Comparison of ENCODE assay signal across 20 cellular contexts in the genomic region with DNA sequence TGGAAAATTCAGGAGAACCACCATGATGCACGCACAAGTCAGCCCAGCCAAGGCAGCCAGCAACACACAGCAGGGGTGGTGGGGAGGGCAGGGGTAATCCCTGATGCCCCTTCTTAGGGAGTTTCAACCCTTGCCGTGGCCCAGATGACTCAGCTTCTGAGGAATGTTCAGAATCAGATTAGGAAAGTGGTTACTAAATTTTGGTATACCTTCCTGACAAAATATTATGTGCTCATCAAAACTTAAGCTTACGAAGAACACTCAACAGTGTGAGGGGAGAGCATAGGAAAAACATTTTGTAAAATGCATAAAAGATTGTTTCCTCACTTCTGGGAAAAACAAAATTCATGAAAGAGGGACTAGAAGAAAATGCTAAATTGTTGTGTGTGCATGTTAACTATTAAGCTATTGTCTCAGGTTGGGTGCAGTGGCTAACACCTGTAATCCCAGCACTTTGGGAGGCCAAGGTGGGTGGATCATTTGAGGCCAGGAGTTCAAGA. TPM values are rescaled to one million over a fixed set of nuclear protein-coding genes. Genes with fewer than 3 reads are reported as not detected.
DNase-seq lines count a peak whose midpoint lies in the region; ATAC-seq, FAIRE-seq and TF ChIP-seq lines count a peak whose summit lies in the region.
"Had no signal": no experiment of that assay in that cellular context is flagged by ENCODE, and none has a peak within 500 bp of the region (broad histone marks: within the 10 kb centered on the region; RNA-seq: fewer than 3 reads in every experiment).

No MANE protein-coding gene starts in this region.

- CTCF ChIA-PET in activated CD4-positive, alpha-beta T cell treated with anti-CD3 and anti-CD28 coated beads for 36 hours (lab: Charles Lee): interaction anchor here (0.6 to 1.5 kb wide), 2 partner anchors 9 to 10 kb away, joined by 3 to 5 read pairs; no protein-coding TSS in a partner anchor
- CTCF ChIA-PET in H1 (lab: Charles Lee; ENCODE audit: partially characterized antibody): interaction anchor here (1.0 to 1.5 kb wide), 3 partner anchors 9 to 297 kb away, joined by 3 to 4 read pairs (median 4); no protein-coding TSS in a partner anchor

- TF ChIP-seq EP300 in H1 (IDR thresholded peaks at IDR 0.05; ENCODE audit: borderline replicate concordance in 1 of 2, low read depth in 2 of 2, low read length in 2 of 2): no peak

- no peaks in the 10 kb centered on the region for H3K23me2 ChIP-seq in H1 (ENCODE audit: low read depth, low read length)

- no peak for TF ChIP-seq CTCF in H1 (IDR thresholded peaks at IDR 0.05; ENCODE audit: control extremely low read depth in 1 of 3, insufficient read depth in 1 of 3, low read depth in 1 of 3, low read length in 3 of 3)

- no peaks in the 10 kb centered on the region for H3K9me3 Mint-ChIP-seq in activated CD4-positive, alpha-beta T cell treated with anti-CD3 and anti-CD28 coated beads for 36 hours (ENCODE audit: low read depth)
- H3K9me3 Mint-ChIP-seq: activated naive CD8-positive, alpha-beta T cell treated with anti-CD3 and anti-CD28 coated beads, Interleukin-2, amount 50 U/mL, for 24 hours; natural killer cell treated with Interleukin-12 subunit alpha and Interleukin-12 subunit beta and Interleukin-15 and Interleukin-18, amount 100 ng/mL, for 72 hours; T-helper 1 cell treated with Interleukin-12 subunit alpha and Interleukin-12 subunit beta and Interleukin-4 antibody, amounts not matched to agents 30 μg/mL and 1 μg/mL, for 36 hours had no signal

- H2BK120ac ChIP-seq in H1 (replicated peaks; ENCODE audit: low read depth, low read length): no peak overlapping the region
- no peak overlapping the region for H2BK120ac ChIP-seq in trophoblast cell (ENCODE audit: insufficient read depth, low read length, poor library complexity)

- H3K9ac ChIP-seq in H1 (replicated peaks in 1 of 4; ENCODE audit: extremely low read depth in 1 of 4, low read depth in 3 of 4, low read length in 3 of 4) (no peak overlapping the region), trophoblast cell (ENCODE audit: low read length) (no peak overlapping the region)

- H3K4me3 ChIP-seq in H1 (ENCODE audit: extremely low read depth in 1 of 4, insufficient read depth in 2 of 4, low read depth in 3 of 4, low read length in 4 of 4): no peak overlapping the region
- no peak overlapping the region for H3K4me3 ChIP-seq in trophoblast cell (ENCODE audit: low read depth, low read length)
- H3K4me3 ChIP-seq: lung had no signal

- H3K9me3 ChIP-seq in H1 (ENCODE audit: insufficient read depth in 2 of 2, low read depth in 1 of 2, low read length in 1 of 2) (no peaks in the 10 kb centered on the region), trophoblast cell (ENCODE audit: insufficient read depth, low read depth, low read length) (peaks cover 2% of the 10 kb centered on the region)

- intact Hi-C loops in activated CD4-positive, alpha-beta T cell treated with anti-CD3 and anti-CD28 coated beads for 36 hours (cut with DNase I, micrococcal nuclease): loop anchor here in 1 of 2 experiments (10.0 kb wide), 1 partner anchor 279 kb away; no protein-coding TSS in a partner anchor

- H2BK20ac ChIP-seq in H1 (ENCODE audit: low read length): no peak overlapping the region

- no peak overlapping the region for H2BK15ac ChIP-seq in H1 (ENCODE audit: low read length)

- H2AK5ac ChIP-seq in H1 (ENCODE audit: low read depth, low read length) (no peak overlapping the region), trophoblast cell (ENCODE audit: low read length) (no peak overlapping the region)

- H4K91ac ChIP-seq in H1 (replicated peaks; ENCODE audit: insufficient read length, low read length) (no peak overlapping the region), trophoblast cell (ENCODE audit: low read depth, low read length) (no peak overlapping the region)

- peak overlapping the region; percentile 28 for H3K27ac Mint-ChIP-seq in activated CD4-positive, alpha-beta T cell treated with anti-CD3 and anti-CD28 coated beads for 36 hours
- H3K27ac Mint-ChIP-seq: activated naive CD8-positive, alpha-beta T cell treated with anti-CD3 and anti-CD28 coated beads, Interleukin-2, amount 50 U/mL, for 24 hours; natural killer cell treated with Interleukin-12 subunit alpha and Interleukin-12 subunit beta and Interleukin-15 and Interleukin-18, amount 100 ng/mL, for 72 hours; T-helper 1 cell treated with Interleukin-12 subunit alpha and Interleukin-12 subunit beta and Interleukin-4 antibody, amounts not matched to agents 30 μg/mL and 1 μg/mL, for 36 hours had no signal

- no peaks in the 10 kb centered on the region for H3K27me3 Mint-ChIP-seq in activated CD4-positive, alpha-beta T cell treated with anti-CD3 and anti-CD28 coated beads for 36 hours
- H3K27me3 Mint-ChIP-seq: activated naive CD8-positive, alpha-beta T cell treated with anti-CD3 and anti-CD28 coated beads, Interleukin-2, amount 50 U/mL, for 24 hours; natural killer cell treated with Interleukin-12 subunit alpha and Interleukin-12 subunit beta and Interleukin-15 and Interleukin-18, amount 100 ng/mL, for 72 hours had no signal

- H3K36me3 ChIP-seq in H1 (ENCODE audit: control insufficient read depth in 2 of 4, insufficient read depth in 4 of 4, low read length in 3 of 4): peaks cover 0 to 13% (median 5%) of the 10 kb centered on the region in 4 experiments; a peak in 2 of 8 replicates
- H3K36me3 ChIP-seq in trophoblast cell (ENCODE audit: control insufficient read depth in 1 of 2, insufficient read depth in 2 of 2, low read length in 2 of 2): peaks cover 27 to 46% of the 10 kb centered on the region in 2 experiments

- no peak for ATAC-seq in activated CD4-positive, alpha-beta T cell treated with anti-CD3 and anti-CD28 coated beads for 36 hours
- ATAC-seq in GM18502 (IDR thresholded peaks at IDR 0.05; ENCODE audit: poor library complexity, unreplicated experiment): no peak
- ATAC-seq: activated naive CD8-positive, alpha-beta T cell treated with anti-CD3 and anti-CD28 coated beads, Interleukin-2, amount 50 U/mL, for 24 hours; natural killer cell treated with Interleukin-12 subunit alpha and Interleukin-12 subunit beta and Interleukin-15 and Interleukin-18, amount 100 ng/mL, for 72 hours had no signal

- no peak for FAIRE-seq in H1 (lab: Jason Lieb, UNC)
- FAIRE-seq: colon had no signal

- no peak overlapping the region for H4K8ac ChIP-seq in H1 (ENCODE audit: extremely low read depth, insufficient read depth, low read length)
- H4K8ac ChIP-seq in trophoblast cell (ENCODE audit: low read depth, low read length): no peak overlapping the region

- H3K14ac ChIP-seq in H1 (ENCODE audit: insufficient read length): no peak overlapping the region
- H3K14ac ChIP-seq in trophoblast cell (ENCODE audit: low read length): no peak overlapping the region

- no peak overlapping the region for H4K12ac ChIP-seq in trophoblast cell (ENCODE audit: low read depth, low read length)

- no peak for DNase-seq in activated CD4-positive, alpha-beta T cell treated with anti-CD3 and anti-CD28 coated beads for 36 hours
- no peak for DNase-seq in activated CD4-positive, alpha-beta T cell treated with anti-CD3 and anti-CD28 coated beads, Interleukin-2, amount 50 U/mL, for 4 hours
- DNase-seq in NCI-H226: peak; percentile 43
- no peak for DNase-seq in H1 (ENCODE audit: low read depth in 1 of 2, low spot score in 2 of 2)
- peak; percentile 47 to 87 for DNase-seq in trophoblast cell
- no peak for DNase-seq in HPDE6-E6E7 (ENCODE audit: extremely low spot score)
- no peak for DNase-seq in OCI-M2 (lab: John Stamatoyannopoulos, UW; ENCODE audit: unreplicated experiment)
- DNase-seq: 8988T; activated CD4-positive, alpha-beta T cell treated with anti-CD3 and anti-CD28 coated beads for 1 hour; activated naive CD8-positive, alpha-beta T cell treated with anti-CD3 and anti-CD28 coated beads, Interleukin-2, amount 50 U/mL, for 24 hours; activated T-cell treated with anti-CD3 and anti-CD28 coated beads, Interleukin-2, amount 50 U/mL, for 48 hours; GDM1; MV-4-11; NCI-H82; substantia nigra had no signal

- H2AFZ ChIP-seq in H1 (ENCODE audit: low read length): no peak overlapping the region
- no peak overlapping the region for H2AFZ ChIP-seq in trophoblast cell (ENCODE audit: insufficient read depth, low read length, poor library complexity)

- H3K4me1 ChIP-seq in H1 (replicated peaks in 1 of 4; ENCODE audit: control insufficient read depth in 3 of 4, insufficient read depth in 4 of 4, low read length in 3 of 4): no peaks in the 10 kb centered on the region
- peaks cover 3 to 7% of the 10 kb centered on the region in 2 experiments for H3K4me1 ChIP-seq in trophoblast cell (ENCODE audit: control insufficient read depth in 1 of 2, insufficient read depth in 2 of 2, low read length in 2 of 2)

- no peak overlapping the region for H4K5ac ChIP-seq in H1 (ENCODE audit: insufficient read length, low read depth, low read length)

- TF ChIP-seq RAD21 in H1 (IDR thresholded peaks at IDR 0.05 in 1 of 2, conservative IDR thresholded peaks at IDR 0.05 in 1 of 2; ENCODE audit: low read depth in 2 of 2, low read length in 2 of 2): no peak

- H3K56ac ChIP-seq in H1 (replicated peaks; ENCODE audit: insufficient read length, low read depth, low read length): no peak overlapping the region

- no peak overlapping the region for H2BK12ac ChIP-seq in H1 (ENCODE audit: low read depth, low read length)
- H2BK12ac ChIP-seq in trophoblast cell (ENCODE audit: low read length): no peak overlapping the region

- H3K27me3 ChIP-seq in H1 (replicated peaks in 1 of 4; ENCODE audit: control insufficient read depth in 3 of 4, extremely low read depth in 1 of 4, insufficient read depth in 3 of 4, low read length in 3 of 4): no peaks in the 10 kb centered on the region
- no peaks in the 10 kb centered on the region for H3K27me3 ChIP-seq in trophoblast cell (ENCODE audit: insufficient read depth, low read length)

- H4K20me1 ChIP-seq in H1 (replicated peaks in 1 of 2; ENCODE audit: control insufficient read depth in 1 of 2, insufficient read depth in 2 of 2, low read length in 2 of 2): peaks cover 0 to 4% of the 10 kb centered on the region in 2 experiments

- POLR2A ChIA-PET in activated CD4-positive, alpha-beta T cell treated with anti-CD3 and anti-CD28 coated beads for 36 hours (lab: Charles Lee): no interaction called here
- POLR2A ChIA-PET in H1 (lab: Charles Lee; ENCODE audit: partially characterized antibody): no interaction called here

- H3K18ac ChIP-seq in H1 (ENCODE audit: extremely low read depth, low read length) (no peak overlapping the region), trophoblast cell (ENCODE audit: low read length) (no peak overlapping the region)

- 86% methylated on average over 3 of the region's 3 CpGs; no CpG with 5 or more reads in 1 of the 2 experiments for WGBS in H1 (ENCODE audit: extremely low coverage in 1 of 2, insufficient coverage in 1 of 2, insufficient read length in 1 of 2, insufficient replicate concordance in 2 of 2, low coverage in 1 of 2, low lambda C conversion rate in 2 of 2, missing lambda C conversion rate in 1 of 2), 2 experiments
- WGBS in trophoblast cell (ENCODE audit: extremely low coverage, insufficient coverage, insufficient read length): no CpG with 5 or more reads among the region's 3 CpGs

- H3K79me1 ChIP-seq in H1 (ENCODE audit: low read depth, low read length): no peaks in the 10 kb centered on the region
- H3K79me1 ChIP-seq in trophoblast cell (ENCODE audit: low read length): no peaks in the 10 kb centered on the region

- H3K27ac ChIP-seq in H1 (ENCODE audit: low read depth, low read length): no peak overlapping the region
- peak overlapping the region; percentile 19 for H3K27ac ChIP-seq in trophoblast cell (ENCODE audit: low read depth, low read length)

- H2BK5ac ChIP-seq in H1 (ENCODE audit: low read depth, low read length) (no peak overlapping the region), trophoblast cell (ENCODE audit: low read depth, low read length, poor library complexity) (no peak overlapping the region)

- H3K4ac ChIP-seq in H1 (replicated peaks; ENCODE audit: insufficient read length, low read depth, low read length) (no peak overlapping the region), trophoblast cell (ENCODE audit: low read depth, low read length) (no peak overlapping the region)

- peaks cover 13% of the 10 kb centered on the region for H3K4me1 Mint-ChIP-seq in activated CD4-positive, alpha-beta T cell treated with anti-CD3 and anti-CD28 coated beads for 36 hours

- no peaks in the 10 kb centered on the region for H3K79me2 ChIP-seq in H1 (ENCODE audit: control insufficient read depth in 1 of 2, insufficient read depth in 2 of 2, low read length in 2 of 2)
- H3K79me2 ChIP-seq in trophoblast cell (ENCODE audit: control insufficient read depth, insufficient read depth, low read length, poor library complexity): no peaks in the 10 kb centered on the region

- H3K4me2 ChIP-seq in H1 (ENCODE audit: insufficient read depth in 1 of 2, low read depth in 2 of 2, low read length in 2 of 2) (no peak overlapping the region), trophoblast cell (ENCODE audit: low read length) (no peak overlapping the region)

- no peak overlapping the region for H3K4me3 Mint-ChIP-seq in activated CD4-positive, alpha-beta T cell treated with anti-CD3 and anti-CD28 coated beads for 36 hours
- H3K4me3 Mint-ChIP-seq: activated naive CD8-positive, alpha-beta T cell treated with anti-CD3 and anti-CD28 coated beads, Interleukin-2, amount 50 U/mL, for 24 hours; natural killer cell treated with Interleukin-12 subunit alpha and Interleukin-12 subunit beta and Interleukin-15 and Interleukin-18, amount 100 ng/mL, for 72 hours; T-helper 1 cell treated with Interleukin-12 subunit alpha and Interleukin-12 subunit beta and Interleukin-4 antibody, amounts not matched to agents 30 μg/mL and 1 μg/mL, for 36 hours had no signal

- no peak for TF ChIP-seq POLR2A in H1 (IDR thresholded peaks at IDR 0.05; ENCODE audit: control extremely low read depth in 1 of 2, low read depth in 2 of 2, low read length in 2 of 2)

- H3K36me3 Mint-ChIP-seq in activated CD4-positive, alpha-beta T cell treated with anti-CD3 and anti-CD28 coated beads for 36 hours (ENCODE audit: low read depth): peaks cover 39% of the 10 kb centered on the region

- H3K23ac ChIP-seq in H1 (ENCODE audit: insufficient read length) (no peak overlapping the region), trophoblast cell (ENCODE audit: low read length) (no peak overlapping the region)

RNA-seq across cellular contexts. Expression of a gene that starts 32.1 kb away (rescaled TPM):
- not detected for total RNA-seq in activated CD4-positive, alpha-beta T cell treated with anti-CD3 and anti-CD28 coated beads for 36 hours
- total RNA-seq in H1 (2021; fragmentation: NEBNext Ultra II Directional; extraction: Animal tissue kit (Norgen Biotek cat#: 25700)): not detected in 2 replicates
- polyA plus RNA-seq in H1 (2011; rRNA removed): not detected in 2 replicates
- polyA plus RNA-seq in H1 (2011; cell fraction: cytosol; rRNA removed): 0.04 TPM
- polyA plus RNA-seq in H1 (2011; cell fraction: nucleus; rRNA removed): not detected
- polyA plus RNA-seq in H1 (2012, experiment 1 of 2): 0.06 to 0.16 TPM in 2 of 4 replicates, not detected in the others
- not detected for polyA plus RNA-seq in H1 (2012, experiment 2 of 2)
- 0.02 TPM for polyA plus RNA-seq in H1 (2013, experiment 1 of 2)
- polyA plus RNA-seq in H1 (2013, experiment 2 of 2): not detected
- 0.13 TPM in 1 of 2 replicates, not detected in the other for polyA minus RNA-seq in H1 (2011; rRNA and poly(A)+ RNA removed)
- not detected for polyA minus RNA-seq in H1 (2011; cell fraction: cytosol; rRNA and poly(A)+ RNA removed)
- not detected for polyA minus RNA-seq in H1 (2011; cell fraction: nucleus; rRNA and poly(A)+ RNA removed)
- polyA plus RNA-seq in trophoblast cell (2013): not detected in 2 replicates

RNA-seq across cellular contexts. Expression of a gene that starts 52.6 kb away (rescaled TPM):
- 10 to 100 TPM; 52.8 TPM for total RNA-seq in activated CD4-positive, alpha-beta T cell treated with anti-CD3 and anti-CD28 coated beads for 36 hours
- total RNA-seq in H1 (2021; fragmentation: NEBNext Ultra II Directional; extraction: Animal tissue kit (Norgen Biotek cat#: 25700)): 34.0 and 37.7 TPM in 2 replicates
- 22.5 and 28.3 TPM in 2 replicates for polyA plus RNA-seq in H1 (2011; rRNA removed)
- 23.0 TPM for polyA plus RNA-seq in H1 (2011; cell fraction: cytosol; rRNA removed)
- 116 TPM for polyA plus RNA-seq in H1 (2011; cell fraction: nucleus; rRNA removed)
- 30.4 to 38.0 TPM (median 35.4 TPM) in 4 replicates for polyA plus RNA-seq in H1 (2012, experiment 1 of 2)
- polyA plus RNA-seq in H1 (2012, experiment 2 of 2): 18.6 TPM
- polyA plus RNA-seq in H1 (2013, experiment 1 of 2): 13.6 TPM
- polyA plus RNA-seq in H1 (2013, experiment 2 of 2): 11.0 TPM
- polyA minus RNA-seq in H1 (2011; rRNA and poly(A)+ RNA removed): 47.2 and 62.2 TPM in 2 replicates
- polyA minus RNA-seq in H1 (2011; cell fraction: cytosol; rRNA and poly(A)+ RNA removed): 26.9 TPM
- 63.2 TPM for polyA minus RNA-seq in H1 (2011; cell fraction: nucleus; rRNA and poly(A)+ RNA removed)
- 29.7 and 32.4 TPM in 2 replicates for polyA plus RNA-seq in trophoblast cell (2013)

RNA-seq across cellular contexts. Expression of a gene that starts 52.8 kb away (rescaled TPM):
- total RNA-seq in activated CD4-positive, alpha-beta T cell treated with anti-CD3 and anti-CD28 coated beads for 36 hours: 10 to 100 TPM; 22.8 to 33.8 TPM
- total RNA-seq in H1 (2021; fragmentation: NEBNext Ultra II Directional; extraction: Animal tissue kit (Norgen Biotek cat#: 25700)): 11.2 and 15.0 TPM in 2 replicates
- polyA plus RNA-seq in H1 (2011; rRNA removed): 7.1 and 11.8 TPM in 2 replicates
- polyA plus RNA-seq in H1 (2011; cell fraction: cytosol; rRNA removed): 12.2 TPM
- 10.0 TPM for polyA plus RNA-seq in H1 (2011; cell fraction: nucleus; rRNA removed)
- 14.2 to 18.4 TPM (median 14.7 TPM) in 4 replicates for polyA plus RNA-seq in H1 (2012, experiment 1 of 2)
- 3.3 TPM for polyA plus RNA-seq in H1 (2012, experiment 2 of 2)
- 14.4 TPM for polyA plus RNA-seq in H1 (2013, experiment 1 of 2)
- 14.7 TPM for polyA plus RNA-seq in H1 (2013, experiment 2 of 2)
- polyA minus RNA-seq in H1 (2011; rRNA and poly(A)+ RNA removed): 8.4 and 12.1 TPM in 2 replicates
- polyA minus RNA-seq in H1 (2011; cell fraction: cytosol; rRNA and poly(A)+ RNA removed): 5.9 TPM
- 5.6 TPM for polyA minus RNA-seq in H1 (2011; cell fraction: nucleus; rRNA and poly(A)+ RNA removed)
- 42.7 and 45.7 TPM in 2 replicates for polyA plus RNA-seq in trophoblast cell (2013)

Comparison
In these comparisons a context has a peak if more than half of its experiments do, and no peak if none do; other contexts are left out.
1. DNase-seq: peak in NCI-H226 (single experiment) and trophoblast cell (2 of 2); none in activated CD4-positive, alpha-beta T cell treated with anti-CD3 and anti-CD28 coated beads for 36 hours (single experiment), activated CD4-positive, alpha-beta T cell treated with anti-CD3 and anti-CD28 coated beads, Interleukin-2, amount 50 U/mL, for 4 hours (0 of 2), H1 (0 of 2), HPDE6-E6E7 (single experiment) and OCI-M2 (single experiment).